Comparison of ENCODE assay signal across 30 cellular contexts in the genomic region with DNA sequence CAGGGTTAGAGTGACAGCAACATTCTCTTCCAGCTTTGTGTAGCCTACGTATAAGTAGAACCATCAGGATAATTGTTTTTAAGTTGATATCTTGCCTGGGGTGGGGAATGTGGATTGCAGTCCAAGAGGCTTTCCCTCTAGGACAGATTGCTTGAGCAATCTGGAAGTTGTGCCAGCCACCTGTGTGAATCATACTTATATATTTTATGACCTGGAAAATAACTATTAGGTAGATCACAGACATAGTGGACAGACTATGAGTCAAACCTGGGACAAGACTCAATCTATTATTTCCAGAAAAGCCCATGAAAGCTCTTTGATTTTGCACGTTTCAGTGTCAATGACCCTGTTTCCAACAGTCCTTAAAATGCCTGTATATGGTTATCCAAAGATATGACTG.
DNase-seq lines count a peak whose midpoint lies in the region; FAIRE-seq and TF ChIP-seq lines count a peak whose summit lies in the region.
"Had no signal": no experiment of that assay in that cellular context is flagged by ENCODE, and none has a peak within 500 bp of the region (broad histone marks: within the 10 kb centered on the region; RNA-seq: fewer than 3 reads in every experiment).

No MANE protein-coding gene starts in this region.

- TF ChIP-seq CTCF in bronchial epithelial cell (IDR thresholded peaks at IDR 0.05; ENCODE audit: insufficient read depth, low read length, severe bottlenecking) (no peak), osteocyte (IDR thresholded peaks at IDR 0.05) (no peak)

- H3K4me3 Mint-ChIP-seq in osteocyte (ENCODE audit: unreplicated experiment): no peak overlapping the region
- H3K4me3 Mint-ChIP-seq: activated CD8-positive, alpha-beta T cell treated with anti-CD3 and anti-CD28 coated beads for 36 hours; endodermal cell; mesothelial cell of epicardium; naive B cell; stimulated activated naive CD8-positive, alpha-beta T cell treated with anti-CD3 and anti-CD28 coated beads, Interleukin-15, amount 100 ng/mL, for 72 hours; T-helper 17 cell had no signal

- peaks cover 5% of the 10 kb centered on the region for H3K36me3 Mint-ChIP-seq in osteocyte (ENCODE audit: unreplicated experiment)
- H3K36me3 Mint-ChIP-seq: activated naive CD4-positive, alpha-beta T cell treated with anti-CD3 and anti-CD28 coated beads, Interleukin-2, amount 50 U/mL, for 72 hours; naive B cell had no signal

- peaks cover 3% of the 10 kb centered on the region for H3K9me3 Mint-ChIP-seq in osteocyte (ENCODE audit: unreplicated experiment)
- H3K9me3 Mint-ChIP-seq: stimulated activated naive CD8-positive, alpha-beta T cell treated with anti-CD3 and anti-CD28 coated beads, Interleukin-15, amount 100 ng/mL, for 72 hours had no signal

- H3K27ac Mint-ChIP-seq in osteocyte (ENCODE audit: unreplicated experiment): no peak overlapping the region
- H3K27ac Mint-ChIP-seq: activated CD8-positive, alpha-beta T cell treated with anti-CD3 and anti-CD28 coated beads for 36 hours; activated naive CD4-positive, alpha-beta T cell treated with anti-CD3 and anti-CD28 coated beads, Interleukin-2, amount 50 U/mL, for 72 hours; activated T-helper 2 cell treated with anti-CD3 and anti-CD28 coated beads, Interferon-gamma antibody, Interleukin-2, Interleukin-4, amounts not matched to agents 10 μg/mL and 5 μg/mL and 100 μg/mL, durations not matched to agents 14 hours and 24 hours and 36 hours; endodermal cell; mesothelial cell of epicardium; naive B cell; T-helper 17 cell had no signal

- no peaks in the 10 kb centered on the region for H3K36me3 ChIP-seq in bronchial epithelial cell (ENCODE audit: control insufficient read depth, insufficient read depth, low read length)
- H3K36me3 ChIP-seq: BLaER1, vagina had no signal

- H3K4me3 ChIP-seq in bronchial epithelial cell (ENCODE audit: low read depth, low read length): no peak overlapping the region
- H3K4me3 ChIP-seq: BLaER1, skin epidermis, vagina had no signal

- FAIRE-seq in bronchial epithelial cell (lab: Jason Lieb, UNC): peak; percentile 23

- no peaks in the 10 kb centered on the region for H3K27me3 ChIP-seq in bronchial epithelial cell (ENCODE audit: control insufficient read depth, insufficient read depth, low read length)
- H3K27me3 ChIP-seq: BLaER1, vagina had no signal

- no peaks in the 10 kb centered on the region for H3K27me3 Mint-ChIP-seq in osteocyte (ENCODE audit: unreplicated experiment)
- H3K27me3 Mint-ChIP-seq: activated CD8-positive, alpha-beta T cell treated with anti-CD3 and anti-CD28 coated beads for 36 hours; naive B cell; stimulated activated naive CD8-positive, alpha-beta T cell treated with anti-CD3 and anti-CD28 coated beads, Interleukin-15, amount 100 ng/mL, for 72 hours; T-helper 17 cell had no signal

- DNase-seq in ELR (ENCODE audit: low read depth): peak; percentile 8
- DNase-seq in NCI-H226: peak; percentile 72
- DNase-seq in bronchial epithelial cell (ENCODE audit: low read depth): peak; percentile 91
- peak; percentile 92 for DNase-seq in kidney tubule cell (ENCODE audit: low spot score)
- no peak for DNase-seq in osteocyte (ENCODE audit: extremely low spot score, unreplicated experiment)
- no peak for DNase-seq in NCI-H1105 treated with DMSO at 0.1 percent for 48 hours (lab: John Stamatoyannopoulos, UW)
- no peak for DNase-seq in activated naive CD4-positive, alpha-beta T cell treated with Interleukin-2 at 50 U/mL for 16 hours
- no peak for DNase-seq in AG08396 (ENCODE audit: low spot score)
- DNase-seq: activated CD4-positive, alpha-beta T cell treated with anti-CD3 and anti-CD28 coated beads for 1 hour; activated CD8-positive, alpha-beta T cell treated with anti-CD3 and anti-CD28 coated beads for 36 hours; central memory CD4-positive, alpha-beta T cell; endodermal cell; HCEC 1CT; Karpas-422; naive B cell; NCI-H1694; NCI-H2171 treated with DMSO at 0.1 percent for 48 hours; NCI-H524 treated with DMSO at 0.1 percent for 48 hours; nucleus accumbens; SK-N-SH; stimulated activated CD4-positive, alpha-beta T cell treated with anti-CD3 and anti-CD28 coated beads, Interleukin-1b, Interleukin-23, amount 100 ng/mL, for 48 hours; stimulated activated CD8-positive, alpha-beta memory T cell treated with anti-CD3 and anti-CD28 coated beads, Interleukin-4, amount 100 ng/mL, for 48 hours; stimulated activated naive CD8-positive, alpha-beta T cell treated with anti-CD3 and anti-CD28 coated beads, Interleukin-15, amount 100 ng/mL, for 72 hours; T-helper 17 cell had no signal

- peaks cover 14% of the 10 kb centered on the region for H3K4me1 Mint-ChIP-seq in osteocyte (ENCODE audit: unreplicated experiment)
- H3K4me1 Mint-ChIP-seq: endodermal cell; mesothelial cell of epicardium; naive B cell; stimulated activated naive CD8-positive, alpha-beta T cell treated with anti-CD3 and anti-CD28 coated beads, Interleukin-15, amount 100 ng/mL, for 72 hours; T-helper 17 cell had no signal

Comparison
In these comparisons a context has a peak if more than half of its experiments do, and no peak if none do; other contexts are left out.
1. DNase-seq: peak in ELR (single experiment), NCI-H226 (single experiment), bronchial epithelial cell (single experiment) and kidney tubule cell (single experiment); none in osteocyte (single experiment), NCI-H1105 treated with DMSO at 0.1 percent for 48 hours (single experiment), activated naive CD4-positive, alpha-beta T cell treated with Interleukin-2 at 50 U/mL for 16 hours (single experiment) and AG08396 (single experiment).